In genomic region chr19:54573330-54573872, GRCh38 we compare ENCODE assay signal across 15 cellular contexts. TPM values are rescaled to one million over a fixed set of nuclear protein-coding genes. Genes with fewer than 3 reads are reported as not detected.
A peak's percentile ranks its signal among the peaks of the same experiment; 100 is the strongest.
DNase-seq lines count a peak whose midpoint lies in the region; ATAC-seq, FAIRE-seq and TF ChIP-seq lines count a peak whose summit lies in the region.
"Had no signal": no experiment of that assay in that cellular context is flagged by ENCODE, and none has a peak within 500 bp of the region (broad histone marks: within the 10 kb centered on the region; RNA-seq: fewer than 3 reads in every experiment).

TSS of gene LILRA2 (plus strand) at chr19:54573790. CDS start at chr19:54573879, 89 bp downstream.

- no peak within 1 kb of the TSS for H3K27ac Mint-ChIP-seq in T-helper 17 cell
- H3K27ac Mint-ChIP-seq in naive thymus-derived CD8-positive, alpha-beta T cell = peak within 1 kb of the TSS in 1 of 10 donors; percentile 14
- H3K27ac Mint-ChIP-seq: CD4-positive, alpha-beta memory T cell had no signal

- peaks cover 48% of the 10 kb centered on the region for H3K4me1 ChIP-seq in mononuclear cell (ENCODE audit: insufficient read depth, low read length)

- H3K4me3 Mint-ChIP-seq in T-helper 17 cell = peak within 1 kb of the TSS; percentile 21
- peak within 1 kb of the TSS in 1 of 10 donors; percentile 65 for H3K4me3 Mint-ChIP-seq in naive thymus-derived CD8-positive, alpha-beta T cell
- H3K4me3 Mint-ChIP-seq: CD4-positive, alpha-beta memory T cell had no signal

- ATAC-seq in HG03108 (IDR thresholded peaks at IDR 0.05; ENCODE audit: unreplicated experiment) (peak; percentile 71), T-helper 17 cell (no peak), GM19395 (IDR thresholded peaks at IDR 0.05; ENCODE audit: unreplicated experiment) (no peak)
- no peak for ATAC-seq in naive thymus-derived CD8-positive, alpha-beta T cell

- H3K9me3 ChIP-seq in T-helper 17 cell (ENCODE audit: control insufficient read depth, low read length, poor library complexity, severe bottlenecking) (no peaks in the 10 kb centered on the region), mononuclear cell (ENCODE audit: low read depth, low read length) (no peaks in the 10 kb centered on the region)

- POLR2A ChIA-PET in naive thymus-derived CD8-positive, alpha-beta T cell (lab: Charles Lee) = no interaction called here

- H3K27me3 ChIP-seq in mononuclear cell (ENCODE audit: insufficient read depth, low read length) = no peaks in the 10 kb centered on the region

- H3K9me3 Mint-ChIP-seq in naive thymus-derived CD8-positive, alpha-beta T cell = peaks cover 0 to 2% (median 0%) of the 10 kb centered on the region in 9 donors
- H3K9me3 Mint-ChIP-seq: CD4-positive, alpha-beta memory T cell had no signal

- no peak for TF ChIP-seq CTCF in GM10266 (IDR thresholded peaks at IDR 0.05; ENCODE audit: control insufficient read depth, insufficient read depth, low read depth, missing control alignments)

- peak within 1 kb of the TSS; percentile 48 for H3K4me3 ChIP-seq in mononuclear cell (ENCODE audit: low read length)

- DNase-seq in GM10266 (ENCODE audit: extremely low spot score) = peak; percentile 43
- no peak for DNase-seq in T-helper 17 cell
- no peak for DNase-seq in stimulated activated naive CD4-positive, alpha-beta T cell treated with Interleukin-2 at 50 U/mL for 16 hours (lab: John Stamatoyannopoulos, UW)
- DNase-seq in naive thymus-derived CD8-positive, alpha-beta T cell = no peak
- no peak for DNase-seq in urothelium cell line (ENCODE audit: low spot score)
- DNase-seq: CD4-positive, alpha-beta memory T cell; cortex of kidney; NCI-H1105 treated with DMSO at 0.1 percent for 48 hours; WERI-Rb-1 had no signal

- H3K36me3 Mint-ChIP-seq in T-helper 17 cell (ENCODE audit: low read depth) = no peaks in the 10 kb centered on the region
- H3K36me3 Mint-ChIP-seq in naive thymus-derived CD8-positive, alpha-beta T cell = no peaks in the 10 kb centered on the region
- H3K36me3 Mint-ChIP-seq: CD4-positive, alpha-beta memory T cell had no signal

- no peak for FAIRE-seq in urothelium cell line (lab: Jason Lieb, UNC)
- FAIRE-seq: frontal cortex had no signal

- peaks cover 7% of the 10 kb centered on the region for H3K4me1 Mint-ChIP-seq in T-helper 17 cell
- peaks cover 0 to 22% (median 3%) of the 10 kb centered on the region in 4 donors for H3K4me1 Mint-ChIP-seq in naive thymus-derived CD8-positive, alpha-beta T cell
- H3K4me1 Mint-ChIP-seq: CD4-positive, alpha-beta memory T cell had no signal

- H3K27me3 Mint-ChIP-seq in T-helper 17 cell = peaks cover 46% of the 10 kb centered on the region
- peaks cover 12 to 48% (median 31%) of the 10 kb centered on the region in 5 donors for H3K27me3 Mint-ChIP-seq in naive thymus-derived CD8-positive, alpha-beta T cell

RNA-seq across cellular contexts. Expression of gene LILRA2, which starts in this region (rescaled TPM):
- 1 to 10 TPM in 1 of 2 donors, under 1 TPM in 1; 0.68 to 3.3 TPM for total RNA-seq in T-helper 17 cell
- total RNA-seq in mononuclear cell = 41.5 TPM
- total RNA-seq in naive thymus-derived CD8-positive, alpha-beta T cell = under 1 TPM in 1 of 2 experiments, not detected in 1; 0.38 TPM
- polyA plus RNA-seq in naive thymus-derived CD8-positive, alpha-beta T cell = under 1 TPM in 2 of 3 donors, not detected in 1; 0.13 to 0.40 TPM
- total RNA-seq: H4, RPMI7951 had no signal
- polyA plus RNA-seq: CD4-positive, alpha-beta memory T cell had no signal
